In the genomic region with DNA sequence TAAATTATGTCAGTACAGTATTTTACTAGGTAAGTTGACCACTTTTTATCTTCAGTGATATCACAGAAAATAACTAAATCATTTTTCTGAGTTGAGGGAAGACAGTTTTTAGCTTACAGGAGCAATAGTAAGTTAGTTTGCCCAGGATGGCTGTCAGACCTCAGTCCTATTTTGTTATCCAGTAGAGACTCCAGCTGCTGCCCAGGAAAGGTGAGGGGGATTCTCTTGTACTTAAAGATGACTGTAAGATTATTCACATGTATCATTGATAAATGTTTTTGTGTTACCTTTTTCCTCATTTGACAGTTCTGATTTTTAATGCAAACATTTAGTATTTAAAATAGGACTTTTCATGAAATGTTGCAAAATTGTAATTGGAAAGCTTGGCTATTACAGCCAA, we compare ENCODE assay signal across 16 cellular contexts. TPM values are rescaled to one million over a fixed set of nuclear protein-coding genes. Genes with fewer than 3 reads are reported as not detected.
A peak's percentile ranks its signal among the peaks of the same experiment; 100 is the strongest.
DNase-seq lines count a peak whose midpoint lies in the region; ATAC-seq, FAIRE-seq and TF ChIP-seq lines count a peak whose summit lies in the region.
"Had no signal": no experiment of that assay in that cellular context is flagged by ENCODE, and none has a peak within 500 bp of the region (broad histone marks: within the 10 kb centered on the region; RNA-seq: fewer than 3 reads in every experiment).

No MANE protein-coding gene starts in this region.

- H3K4me3 ChIP-seq in SK-N-SH (ENCODE audit: low read depth in 2 of 2, low read length in 1 of 2) (no peak overlapping the region; a peak in 1 of 4 replicates), OCI-LY7 (ENCODE audit: low read depth, low read length, poor library complexity, severe bottlenecking) (no peak overlapping the region), skeletal muscle tissue (ENCODE audit: low read length in 3 of 3) (no peak overlapping the region), hepatocyte (no peak overlapping the region)
- no peak overlapping the region for H3K4me3 ChIP-seq in effector memory CD4-positive, alpha-beta T cell (ENCODE audit: insufficient read depth, low read depth, low read length, poor library complexity, severe bottlenecking)
- H3K4me3 ChIP-seq: HAP-1, thyroid gland had no signal

- DNase-seq in SK-N-SH (no peak), OCI-LY7 (ENCODE audit: low spot score) (no peak), GM19239 (ENCODE audit: insufficient read length, low spot score) (no peak), hepatocyte (ENCODE audit: low spot score) (no peak)
- DNase-seq in effector memory CD4-positive, alpha-beta T cell, result no peak
- no peak for DNase-seq in activated effector memory CD4-positive, alpha-beta T cell treated with anti-CD3 and anti-CD28 coated beads, Interleukin-2, amount 50 U/mL, for 16 hours
- DNase-seq: activated CD8-positive, alpha-beta memory T cell treated with anti-CD3 and anti-CD28 coated beads for 24 hours; DMS153; NCI-H1694; NK-92 treated with Interleukin-12 subunit alpha and Interleukin-12 subunit beta, amount 100 ng/mL, for 24 hours; retina; thyroid gland had no signal

- CTCF ChIA-PET in SK-N-SH (lab: Yijun Ruan, JAX) (interaction anchor here (0.7 to 1.1 kb wide), 4 partner anchors 9 to 135 kb away, joined by 3 to 4 read pairs (median 4); no protein-coding TSS in a partner anchor), OCI-LY7 (lab: Charles Lee; ENCODE audit: unreplicated experiment) (no interaction called here)

- H3K9me3 ChIP-seq in SK-N-SH, result no peaks in the 10 kb centered on the region
- no peaks in the 10 kb centered on the region for H3K9me3 ChIP-seq in OCI-LY7 (ENCODE audit: low read length)
- H3K9me3 ChIP-seq in effector memory CD4-positive, alpha-beta T cell (ENCODE audit: control insufficient read depth, low read length), result no peaks in the 10 kb centered on the region
- no peaks in the 10 kb centered on the region for H3K9me3 ChIP-seq in skeletal muscle tissue (ENCODE audit: control insufficient read depth in 3 of 3, low read length in 3 of 3)
- H3K9me3 ChIP-seq in hepatocyte (ENCODE audit: low read depth), result no peaks in the 10 kb centered on the region
- H3K9me3 ChIP-seq: HAP-1, thyroid gland had no signal

- peak overlapping the region; percentile 55 to 99; a peak in 3 of 4 replicates for H3K27ac ChIP-seq in SK-N-SH (ENCODE audit: low read depth in 2 of 2, low read length in 1 of 2)
- H3K27ac ChIP-seq in OCI-LY7 (ENCODE audit: low read depth, low read length, poor library complexity, severe bottlenecking), result no peak overlapping the region
- H3K27ac ChIP-seq in effector memory CD4-positive, alpha-beta T cell (ENCODE audit: insufficient read depth, low read length, poor library complexity, severe bottlenecking), result peak overlapping the region; percentile 86
- peak overlapping the region; percentile 42 for H3K27ac ChIP-seq in skeletal muscle tissue (ENCODE audit: low read depth, low read length)
- no peak overlapping the region for H3K27ac ChIP-seq in hepatocyte

- no peak overlapping the region for H2AFZ ChIP-seq in SK-N-SH (ENCODE audit: low read depth)
- H2AFZ ChIP-seq in OCI-LY7 (ENCODE audit: low read length), result no peak overlapping the region
- no peak overlapping the region for H2AFZ ChIP-seq in hepatocyte

- ATAC-seq in SK-N-SH treated with all-trans-retinoic acid at 6 μM for 48 hours, result no peak; the same call in 2 of the 3 replicates

- no peak for FAIRE-seq in GM19239 (lab: Jason Lieb, UNC)

- H3F3A ChIP-seq in SK-N-SH (replicated peaks; ENCODE audit: insufficient read depth), result peaks cover 39% of the 10 kb centered on the region

- H3K36me3 ChIP-seq in SK-N-SH (replicated peaks in 1 of 2; ENCODE audit: control insufficient read depth in 1 of 2, insufficient read depth in 2 of 2, low read length in 1 of 2) (peaks cover 4 to 8% of the 10 kb centered on the region in 2 experiments), OCI-LY7 (ENCODE audit: insufficient read depth, low read length) (peaks cover 23% of the 10 kb centered on the region), skeletal muscle tissue (ENCODE audit: control insufficient read depth in 3 of 3, insufficient read depth in 3 of 3, low read length in 3 of 3) (peaks cover 0 to 3% (median 0%) of the 10 kb centered on the region in 3 donors), hepatocyte (replicated peaks; ENCODE audit: insufficient read depth, low read depth) (no peaks in the 10 kb centered on the region)
- H3K36me3 ChIP-seq in effector memory CD4-positive, alpha-beta T cell (ENCODE audit: control insufficient read depth, insufficient read depth, low read length), result peaks cover 7% of the 10 kb centered on the region
- H3K36me3 ChIP-seq: HAP-1 had no signal

- H3K27me3 ChIP-seq in SK-N-SH (ENCODE audit: insufficient read depth) (no peaks in the 10 kb centered on the region), skeletal muscle tissue (ENCODE audit: control insufficient read depth in 3 of 3, insufficient read depth in 3 of 3, low read length in 3 of 3) (no peaks in the 10 kb centered on the region), hepatocyte (no peaks in the 10 kb centered on the region)
- H3K27me3 ChIP-seq in effector memory CD4-positive, alpha-beta T cell (replicated peaks; ENCODE audit: control insufficient read depth, insufficient read depth, low read length, poor library complexity, severe bottlenecking), result no peaks in the 10 kb centered on the region
- H3K27me3 ChIP-seq: thyroid gland had no signal

- H4K20me1 ChIP-seq in SK-N-SH (ENCODE audit: insufficient read depth), result no peaks in the 10 kb centered on the region
- peaks cover 3% of the 10 kb centered on the region; the same call in 1 of the 2 replicates for H4K20me1 ChIP-seq in OCI-LY7 (ENCODE audit: insufficient read depth, low read length)
- no peaks in the 10 kb centered on the region for H4K20me1 ChIP-seq in hepatocyte (ENCODE audit: insufficient read depth, poor library complexity, severe bottlenecking)

- intact Hi-C loops in OCI-LY7 (cut with micrococcal nuclease; ENCODE audit: unreplicated experiment), result no loop called here

- peak overlapping the region; percentile 69; the same call in 1 of the 2 replicates for H3K4me2 ChIP-seq in SK-N-SH
- peak overlapping the region; percentile 26; the same call in 1 of the 2 replicates for H3K4me2 ChIP-seq in OCI-LY7 (ENCODE audit: low read length)
- H3K4me2 ChIP-seq in hepatocyte, result no peak overlapping the region

- no TSS peak for BruUV-seq in OCI-LY7 (replicated peaks; lab: Mats Ljungman, UMichigan)

- TF ChIP-seq EP300 in SK-N-SH (IDR thresholded peaks at IDR 0.05; ENCODE audit: borderline replicate concordance in 1 of 2, low read depth in 1 of 2, low read length in 1 of 2), result no peak

- POLR2A ChIA-PET in SK-N-SH (lab: Yijun Ruan, JAX), result no interaction called here
- POLR2A ChIA-PET in OCI-LY7 (lab: Charles Lee), result no interaction called here

- H3K9me2 ChIP-seq in SK-N-SH, result no peaks in the 10 kb centered on the region
- H3K9me2 ChIP-seq in OCI-LY7 (ENCODE audit: insufficient read depth, low read length), result no peaks in the 10 kb centered on the region
- H3K9me2 ChIP-seq in hepatocyte (replicated peaks; ENCODE audit: insufficient read depth), result no peaks in the 10 kb centered on the region

- H3K79me2 ChIP-seq in SK-N-SH (ENCODE audit: insufficient read depth) (no peaks in the 10 kb centered on the region), OCI-LY7 (ENCODE audit: insufficient read depth, low read depth, low read length) (no peaks in the 10 kb centered on the region), hepatocyte (no peaks in the 10 kb centered on the region)

- TF ChIP-seq CTCF in SK-N-SH (IDR thresholded peaks at IDR 0.05) (no peak), OCI-LY7 (conservative IDR thresholded peaks at IDR 0.05; ENCODE audit: low read length) (no peak), hepatocyte (IDR thresholded peaks at IDR 0.05; ENCODE audit: poor library complexity) (no peak)

- TF ChIP-seq RAD21 in SK-N-SH (IDR thresholded peaks at IDR 0.05; ENCODE audit: low read length), result no peak

- peaks cover 0 to 37% of the 10 kb centered on the region in 2 experiments; a peak in 3 of 4 replicates for H3K4me1 ChIP-seq in SK-N-SH (ENCODE audit: control insufficient read depth in 1 of 2, insufficient read depth in 2 of 2, low read depth in 1 of 2, low read length in 1 of 2)
- H3K4me1 ChIP-seq in OCI-LY7 (ENCODE audit: insufficient read depth, low read length, poor library complexity, severe bottlenecking), result peaks cover 17% of the 10 kb centered on the region
- peaks cover 60% of the 10 kb centered on the region for H3K4me1 ChIP-seq in effector memory CD4-positive, alpha-beta T cell (ENCODE audit: control insufficient read depth, insufficient read depth, low read length, poor library complexity, severe bottlenecking)
- peaks cover 0 to 3% (median 2%) of the 10 kb centered on the region in 3 donors for H3K4me1 ChIP-seq in skeletal muscle tissue (ENCODE audit: control insufficient read depth in 3 of 3, insufficient read depth in 3 of 3, low read length in 3 of 3)
- H3K4me1 ChIP-seq in hepatocyte (ENCODE audit: insufficient read depth), result peaks cover 6% of the 10 kb centered on the region
- H3K4me1 ChIP-seq: HAP-1 had no signal

- peak overlapping the region; percentile 30; the same call in 1 of the 2 replicates for H3K9ac ChIP-seq in SK-N-SH
- no peak overlapping the region for H3K9ac ChIP-seq in skeletal muscle tissue (ENCODE audit: low read depth in 1 of 3, low read length in 3 of 3)

TF ChIP-seq in SK-N-SH, 30 proteins besides CTCF, POLR2A, EP300 and RAD21 (continues in another document):
- TF ChIP-seq MXI1 (IDR thresholded peaks at IDR 0.05; ENCODE audit: low read depth, low read length) (no peak), RFX5 (IDR thresholded peaks at IDR 0.05; ENCODE audit: low read length) (no peak), FOXJ3 (CRISPR knock-in tag; IDR thresholded peaks at IDR 0.05) (no peak), EZH2phosphoT487 (IDR thresholded peaks at IDR 0.05; ENCODE audit: borderline replicate concordance, low read depth) (no peak), GATA2 (CRISPR knock-in tag; IDR thresholded peaks at IDR 0.05) (no peak), TAF1 (IDR thresholded peaks at IDR 0.05; ENCODE audit: borderline replicate concordance, low read depth, low read length) (no peak), ELF1 (IDR thresholded peaks at IDR 0.05) (no peak)

TF ChIP-seq in SK-N-SH treated with all-trans-retinoic acid at 6 μM for 48 hours, 23 proteins besides CTCF, POLR2A, EP300 and RAD21:
- no peak for TF ChIP-seq TCF4 (CRISPR knock-in tag; IDR thresholded peaks at IDR 0.05; ENCODE audit: borderline replicate concordance)

RNA-seq across cellular contexts. Expression of gene GPR183, which starts 14.5 kb away (rescaled TPM):
- polyA plus RNA-seq in SK-N-SH (2012; rRNA removed), result 0.07 and 0.10 TPM in 2 replicates
- 0.03 and 0.24 TPM in 2 replicates for polyA plus RNA-seq in SK-N-SH (2012; cell fraction: cytosol; rRNA removed)
- 0.10 TPM in 1 of 2 replicates, not detected in the other for polyA plus RNA-seq in SK-N-SH (2012; cell fraction: nucleus; rRNA removed)
- total RNA-seq in OCI-LY7 (2014; rRNA removed; shearing (Covaris generic)), result not detected in 2 replicates
- total RNA-seq in OCI-LY7 (2022), result not detected in 2 replicates
- total RNA-seq in skeletal muscle tissue, result 4.7 TPM
- 5.2 and 5.3 TPM in 2 replicates for total RNA-seq in hepatocyte
- polyA plus RNA-seq in hepatocyte, result 1.4 and 3.0 TPM in 2 replicates
- total RNA-seq: A172 had no signal

Comparison
In these comparisons a context has a peak if more than half of its experiments do, and no peak if none do; other contexts are left out.
1. H3K27ac ChIP-seq: peak in SK-N-SH (2 of 2), effector memory CD4-positive, alpha-beta T cell (single experiment) and skeletal muscle tissue (single experiment); none in OCI-LY7 (single experiment) and hepatocyte (single experiment).